ENCODE assay signal across 8 cellular contexts in the genomic region with DNA sequence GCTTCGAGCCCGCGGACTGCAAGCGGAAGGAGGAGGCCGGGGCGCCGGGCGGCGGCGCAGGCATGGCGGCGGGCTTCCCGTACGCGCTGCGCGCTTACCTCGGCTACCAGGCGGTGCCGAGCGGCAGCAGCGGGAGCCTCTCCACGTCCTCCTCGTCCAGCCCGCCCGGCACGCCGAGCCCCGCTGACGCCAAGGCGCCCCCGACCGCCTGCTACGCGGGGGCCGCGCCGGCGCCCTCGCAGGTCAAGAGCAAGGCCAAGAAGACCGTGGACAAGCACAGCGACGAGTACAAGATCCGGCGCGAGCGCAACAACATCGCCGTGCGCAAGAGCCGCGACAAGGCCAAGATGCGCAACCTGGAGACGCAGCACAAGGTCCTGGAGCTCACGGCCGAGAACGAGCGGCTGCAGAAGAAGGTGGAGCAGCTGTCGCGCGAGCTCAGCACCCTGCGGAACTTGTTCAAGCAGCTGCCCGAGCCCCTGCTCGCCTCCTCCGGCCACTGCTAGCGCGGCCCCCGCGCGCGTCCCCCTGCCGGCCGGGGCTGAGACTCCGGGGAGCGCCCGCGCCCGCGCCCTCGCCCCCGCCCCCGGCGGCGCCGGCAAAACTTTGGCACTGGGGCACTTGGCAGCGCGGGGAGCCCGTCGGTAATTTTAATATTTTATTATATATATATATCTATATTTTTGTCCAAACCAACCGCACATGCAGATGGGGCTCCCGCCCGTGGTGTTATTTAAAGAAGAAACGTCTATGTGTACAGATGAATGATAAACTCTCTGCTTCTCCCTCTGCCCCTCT. TPM values are rescaled to one million over a fixed set of nuclear protein-coding genes. Genes with fewer than 3 reads are reported as not detected.
DNase-seq lines count a peak whose midpoint lies in the region; ATAC-seq and TF ChIP-seq lines count a peak whose summit lies in the region.

No MANE protein-coding gene starts in this region.

- peak overlapping the region; percentile 78 for H3K27ac ChIP-seq in CD4-positive, CD25-positive, alpha-beta regulatory T cell (ENCODE audit: insufficient read depth, low read length, poor library complexity, severe bottlenecking)
- peak overlapping the region; percentile 96 to 100 (median 99) for H3K27ac ChIP-seq in body of pancreas

- peak overlapping the region; percentile 87 to 95 (median 92) for H3K27ac Mint-ChIP-seq in CD4-positive, CD25-positive, alpha-beta regulatory T cell
- H3K27ac Mint-ChIP-seq in T-helper 17 cell, result peak overlapping the region; percentile 94

- peaks cover 3% of the 10 kb centered on the region for H3K36me3 Mint-ChIP-seq in CD4-positive, CD25-positive, alpha-beta regulatory T cell
- no peaks in the 10 kb centered on the region for H3K36me3 Mint-ChIP-seq in T-helper 17 cell (ENCODE audit: low read depth)

- peak overlapping the region; percentile 74 for H3K4me3 ChIP-seq in CD4-positive, CD25-positive, alpha-beta regulatory T cell (ENCODE audit: low read depth, low read length)
- H3K4me3 ChIP-seq in Jurkat, Clone E6-1 (ENCODE audit: low read length), result peak overlapping the region; percentile 81
- peak overlapping the region; percentile 76 to 89 for H3K4me3 ChIP-seq in body of pancreas

- no peaks in the 10 kb centered on the region for H3K36me3 ChIP-seq in CD4-positive, CD25-positive, alpha-beta regulatory T cell (ENCODE audit: control insufficient read depth, insufficient read depth, low read length)
- no peaks in the 10 kb centered on the region for H3K36me3 ChIP-seq in body of pancreas (replicated peaks in 1 of 2; ENCODE audit: insufficient read depth in 1 of 2, low read depth in 2 of 2)

- H3K4me1 ChIP-seq in CD4-positive, CD25-positive, alpha-beta regulatory T cell (ENCODE audit: control insufficient read depth, insufficient read depth, low read length, poor library complexity, severe bottlenecking), result peaks cover 25% of the 10 kb centered on the region
- peaks cover 43% of the 10 kb centered on the region for H3K4me1 ChIP-seq in body of pancreas

- peak; percentile 37 to 49 for ATAC-seq in CD4-positive, CD25-positive, alpha-beta regulatory T cell (ENCODE audit: low read depth in 2 of 2)
- ATAC-seq in GM19351 (IDR thresholded peaks at IDR 0.05; ENCODE audit: unreplicated experiment) (peak; percentile 32), T-helper 17 cell (peak; percentile 51), body of pancreas (peak; percentile 14)

- H3K27me3 ChIP-seq in CD4-positive, CD25-positive, alpha-beta regulatory T cell (ENCODE audit: control insufficient read depth, insufficient read depth, low read length), result no peaks in the 10 kb centered on the region
- no peaks in the 10 kb centered on the region for H3K27me3 ChIP-seq in body of pancreas

- peak; percentile 11 to 64 (median 52) for TF ChIP-seq CTCF in body of pancreas (IDR thresholded peaks at IDR 0.05)

- intact Hi-C loops in body of pancreas (cut with DNase I), result no loop called here

- 0% methylated on average over 40 to 79 of the region's 93 CpGs for WGBS in body of pancreas, 2 donors

- H3K27me3 Mint-ChIP-seq in CD4-positive, CD25-positive, alpha-beta regulatory T cell, result peaks cover 4% of the 10 kb centered on the region
- H3K27me3 Mint-ChIP-seq in T-helper 17 cell, result no peaks in the 10 kb centered on the region

- peaks cover 0 to 2% (median 0%) of the 10 kb centered on the region in 7 donors for H3K9me3 Mint-ChIP-seq in CD4-positive, CD25-positive, alpha-beta regulatory T cell

- TF ChIP-seq POLR2A in body of pancreas (IDR thresholded peaks at IDR 0.05), result peak in 2 of 3 donors; percentile 77 to 78

- DNase-seq in CD4-positive, CD25-positive, alpha-beta regulatory T cell, result peak; percentile 42 to 77 (median 71)
- peak; percentile 60 for DNase-seq in Jurkat, Clone E6-1 (ENCODE audit: low read depth, low spot score)
- DNase-seq in T-helper 17 cell, result peak; percentile 36 to 47 (median 42)
- DNase-seq in body of pancreas, result peak; percentile 61 to 68 (median 67)
- DNase-seq in iPS-NIHi11 (ENCODE audit: low spot score), result peak; percentile 75
- peak; percentile 10 to 55 for DNase-seq in stimulated activated CD4-positive, alpha-beta T cell treated with anti-CD3 and anti-CD28 coated beads, Interleukin-15, amount 100 ng/mL, for 1 hour (ENCODE audit: low read depth in 1 of 2, low spot score in 1 of 2)
- no peak for DNase-seq in NCI-H2107 (lab: John Stamatoyannopoulos, UW)

- peaks cover 6 to 32% (median 23%) of the 10 kb centered on the region in 4 donors for H3K4me1 Mint-ChIP-seq in CD4-positive, CD25-positive, alpha-beta regulatory T cell
- H3K4me1 Mint-ChIP-seq in T-helper 17 cell, result peaks cover 32% of the 10 kb centered on the region

- no peaks in the 10 kb centered on the region for H3K9me3 ChIP-seq in CD4-positive, CD25-positive, alpha-beta regulatory T cell (ENCODE audit: control insufficient read depth in 2 of 2, low read length in 2 of 2)
- no peaks in the 10 kb centered on the region for H3K9me3 ChIP-seq in T-helper 17 cell (ENCODE audit: control insufficient read depth, low read length, poor library complexity, severe bottlenecking)
- H3K9me3 ChIP-seq in body of pancreas, result no peaks in the 10 kb centered on the region

- peak overlapping the region; percentile 96 to 100 (median 98) for H3K4me3 Mint-ChIP-seq in CD4-positive, CD25-positive, alpha-beta regulatory T cell
- H3K4me3 Mint-ChIP-seq in T-helper 17 cell, result peak overlapping the region; percentile 92

RNA-seq across cellular contexts. Expression of a gene that starts 1.1 kb away (rescaled TPM):
- 17.3 TPM for total RNA-seq in CD4-positive, CD25-positive, alpha-beta regulatory T cell
- polyA plus RNA-seq in CD4-positive, CD25-positive, alpha-beta regulatory T cell, result 10 to 100 TPM; 12.3 to 12.9 (median 12.6) TPM
- polyA plus RNA-seq in Jurkat, Clone E6-1 (2012; ENCODE audit: insufficient read depth, insufficient read length), result 7.5 TPM
- total RNA-seq in T-helper 17 cell (10 to 100 TPM; 18.1 to 32.8 TPM), body of pancreas (100 to 1,000 TPM in 1 of 2 donors, 10 to 100 TPM in 1; 47.7 to 104 TPM)

RNA-seq across cellular contexts. Expression of a gene that starts 38.2 kb away (rescaled TPM):
- 26.4 TPM for total RNA-seq in CD4-positive, CD25-positive, alpha-beta regulatory T cell
- polyA plus RNA-seq in CD4-positive, CD25-positive, alpha-beta regulatory T cell, result 10 to 100 TPM; 16.8 to 18.3 (median 17.8) TPM
- 39.7 TPM for polyA plus RNA-seq in Jurkat, Clone E6-1 (2012; ENCODE audit: insufficient read depth, insufficient read length)
- total RNA-seq in T-helper 17 cell (10 to 100 TPM; 14.3 to 22.6 TPM), body of pancreas (1 to 10 TPM; 9.1 to 9.6 TPM)
